8 cellular contexts compared by ENCODE assay signal in genomic region chr3:179347383-179348194, GRCh38. TPM values are rescaled to one million over a fixed set of nuclear protein-coding genes. Genes with fewer than 3 reads are reported as not detected.
A peak's percentile ranks its signal among the peaks of the same experiment; 100 is the strongest.
DNase-seq lines count a peak whose midpoint lies in the region; ATAC-seq lines count a peak whose summit lies in the region.

MFN1 (plus strand) TSS chr3:179347709; CDS start chr3:179348852, 1,143 bp downstream.

- peak within 1 kb of the TSS; percentile 93 for H3K4me3 Mint-ChIP-seq in activated CD8-positive, alpha-beta memory T cell treated with anti-CD3 and anti-CD28 coated beads, Interleukin-2, amount 10 ng/mL, durations not matched to agents 7 days and 5 days

- H3K4me3 ChIP-seq in NT2/D1 (ENCODE audit: insufficient read length, low read depth) (peak within 1 kb of the TSS; percentile 92), endocrine pancreas (ENCODE audit: control insufficient read depth, insufficient read depth, low read length) (peak within 1 kb of the TSS; percentile 88), mesenchymal stem cell (ENCODE audit: insufficient read depth in 1 of 2, low read depth in 1 of 2, low read length in 2 of 2) (peak within 1 kb of the TSS; percentile 80 to 88)

- H4K8ac ChIP-seq in mesenchymal stem cell (ENCODE audit: low read length) = peak within 1 kb of the TSS; percentile 99

- peaks cover 14% of the 10 kb centered on the region for H3K36me3 Mint-ChIP-seq in activated CD8-positive, alpha-beta memory T cell treated with anti-CD3 and anti-CD28 coated beads, Interleukin-2, amount 10 ng/mL, durations not matched to agents 7 days and 5 days

- H2AFZ ChIP-seq in mesenchymal stem cell (ENCODE audit: low read depth, low read length) = peak within 1 kb of the TSS; percentile 96

- peaks cover 20% of the 10 kb centered on the region for H3K4me1 Mint-ChIP-seq in activated CD8-positive, alpha-beta memory T cell treated with anti-CD3 and anti-CD28 coated beads, Interleukin-2, amount 10 ng/mL, durations not matched to agents 7 days and 5 days

- H3K9ac ChIP-seq in NT2/D1 (ENCODE audit: insufficient read length, low read depth) (peak within 1 kb of the TSS; percentile 83), endocrine pancreas (ENCODE audit: control insufficient read depth, insufficient read depth, low read length) (peak within 1 kb of the TSS; percentile 71), mesenchymal stem cell (ENCODE audit: low read length) (peak within 1 kb of the TSS; percentile 91)

- H4K91ac ChIP-seq in mesenchymal stem cell (ENCODE audit: low read length) = peak within 1 kb of the TSS; percentile 52

- DNase-seq in COR-L47 (lab: John Stamatoyannopoulos, UW) (peak; percentile 93), HUDEP-2 (lab: John Stamatoyannopoulos, UW; ENCODE audit: unreplicated experiment in 76 of 76) (peak; percentile 9 to 92 (median 84)), NT2/D1 (ENCODE audit: low read depth, low spot score) (peak; percentile 95), mesenchymal stem cell (peak; percentile 95)
- peak; percentile 95 for DNase-seq in activated CD8-positive, alpha-beta memory T cell treated with anti-CD3 and anti-CD28 coated beads, Interleukin-2, amount 10 ng/mL, durations not matched to agents 7 days and 5 days
- peak; percentile 76 for DNase-seq in stimulated activated CD8-positive, alpha-beta memory T cell treated with anti-CD3 and anti-CD28 coated beads, Interleukin-12 subunit alpha, Interleukin-12 subunit beta, amount 100 ng/mL, for 4 hours (ENCODE audit: low read depth)

- peak within 1 kb of the TSS; percentile 56 for H3K27ac ChIP-seq in mesenchymal stem cell (ENCODE audit: low read length, poor library complexity, severe bottlenecking)

- peak within 1 kb of the TSS; percentile 90 for H3K27ac Mint-ChIP-seq in activated CD8-positive, alpha-beta memory T cell treated with anti-CD3 and anti-CD28 coated beads, Interleukin-2, amount 10 ng/mL, durations not matched to agents 7 days and 5 days

- no peaks in the 10 kb centered on the region for H3K27me3 Mint-ChIP-seq in activated CD8-positive, alpha-beta memory T cell treated with anti-CD3 and anti-CD28 coated beads, Interleukin-2, amount 10 ng/mL, durations not matched to agents 7 days and 5 days

- peak within 1 kb of the TSS in 1 of 2 experiments; percentile 41 for H3K23ac ChIP-seq in mesenchymal stem cell (ENCODE audit: low read length in 2 of 2)

- peaks cover 13% of the 10 kb centered on the region for H3K79me1 ChIP-seq in mesenchymal stem cell (replicated peaks; ENCODE audit: low read length, poor library complexity, severe bottlenecking)

- no peak within 1 kb of the TSS for H2BK12ac ChIP-seq in mesenchymal stem cell (ENCODE audit: low read length in 2 of 2)

- H2BK15ac ChIP-seq in mesenchymal stem cell (ENCODE audit: low read depth, poor library complexity, severe bottlenecking) = peak within 1 kb of the TSS; percentile 36

- H3K4me2 ChIP-seq in mesenchymal stem cell (ENCODE audit: low read length, poor library complexity, severe bottlenecking) = peak within 1 kb of the TSS; percentile 64

- peak within 1 kb of the TSS; percentile 82 to 92 for H3K18ac ChIP-seq in mesenchymal stem cell (ENCODE audit: low read depth in 1 of 2, low read length in 2 of 2)

- H3K9me3 ChIP-seq in NT2/D1 (ENCODE audit: insufficient read depth, low read length) (no peaks in the 10 kb centered on the region), endocrine pancreas (ENCODE audit: control insufficient read depth, low read length) (no peaks in the 10 kb centered on the region), mesenchymal stem cell (ENCODE audit: control insufficient read depth, low read length) (no peaks in the 10 kb centered on the region)

- peak within 1 kb of the TSS in 1 of 2 experiments; percentile 85 for H3K14ac ChIP-seq in mesenchymal stem cell (ENCODE audit: low read length in 2 of 2)

- H3K27me3 ChIP-seq in NT2/D1 (ENCODE audit: insufficient read depth, insufficient read length) = no peaks in the 10 kb centered on the region
- H3K27me3 ChIP-seq in endocrine pancreas (ENCODE audit: control insufficient read depth, insufficient read depth, low read length) = no peaks in the 10 kb centered on the region
- H3K27me3 ChIP-seq in mesenchymal stem cell (ENCODE audit: control insufficient read depth in 1 of 2, insufficient read depth in 1 of 2, low read length in 2 of 2) = no peaks in the 10 kb centered on the region

- 4% methylated on average over 55 of the region's 60 CpGs for WGBS in mesenchymal stem cell

- no peaks in the 10 kb centered on the region for H3K9me3 Mint-ChIP-seq in activated CD8-positive, alpha-beta memory T cell treated with anti-CD3 and anti-CD28 coated beads, Interleukin-2, amount 10 ng/mL, durations not matched to agents 7 days and 5 days (ENCODE audit: low read depth)

- CTCF ChIA-PET in activated CD8-positive, alpha-beta memory T cell treated with anti-CD3 and anti-CD28 coated beads, Interleukin-2, amount 10 ng/mL, durations not matched to agents 7 days and 5 days (lab: Charles Lee) = interaction anchor here (1.0 to 2.4 kb wide), 3 partner anchors 27 to 302 kb away, joined by 3 to 7 read pairs (median 3); no protein-coding TSS in a partner anchor

- H3K36me3 ChIP-seq in NT2/D1 (ENCODE audit: insufficient read depth, insufficient read length, low read length) (peaks cover 36% of the 10 kb centered on the region), endocrine pancreas (ENCODE audit: control insufficient read depth, insufficient read depth, low read length) (no peaks in the 10 kb centered on the region), mesenchymal stem cell (ENCODE audit: control insufficient read depth in 1 of 2, insufficient read depth in 2 of 2, low read depth in 1 of 2, low read length in 2 of 2) (peaks cover 6 to 28% of the 10 kb centered on the region in 2 experiments)

- H2BK120ac ChIP-seq in mesenchymal stem cell (ENCODE audit: low read depth, low read length) = no peak within 1 kb of the TSS

- peak within 1 kb of the TSS; percentile 57 to 66 for H3K4ac ChIP-seq in mesenchymal stem cell (ENCODE audit: low read depth in 1 of 2, low read length in 2 of 2)

- H3K4me1 ChIP-seq in NT2/D1 (ENCODE audit: insufficient read depth, insufficient read length) = no peaks in the 10 kb centered on the region
- peaks cover 9% of the 10 kb centered on the region for H3K4me1 ChIP-seq in endocrine pancreas (ENCODE audit: control insufficient read depth, insufficient read depth, low read length)
- no peaks in the 10 kb centered on the region for H3K4me1 ChIP-seq in mesenchymal stem cell (ENCODE audit: control insufficient read depth, insufficient read depth, low read depth, low read length)

- peak; percentile 93 for ATAC-seq in GM21381 (IDR thresholded peaks at IDR 0.05; ENCODE audit: unreplicated experiment)
- ATAC-seq in activated CD8-positive, alpha-beta memory T cell treated with anti-CD3 and anti-CD28 coated beads, Interleukin-2, amount 10 ng/mL, durations not matched to agents 7 days and 5 days = peak; percentile 98

- H2BK5ac ChIP-seq in mesenchymal stem cell (ENCODE audit: low read depth, low read length, poor library complexity, severe bottlenecking) = no peak within 1 kb of the TSS

- no peak within 1 kb of the TSS for H2AK5ac ChIP-seq in mesenchymal stem cell (ENCODE audit: low read length, severe bottlenecking)

RNA-seq across cellular contexts. Expression of gene MFN1, which starts in this region (rescaled TPM):
- 10 to 100 TPM; 27.2 to 28.5 TPM for total RNA-seq in activated CD8-positive, alpha-beta memory T cell treated with anti-CD3 and anti-CD28 coated beads, Interleukin-2, amount 10 ng/mL, durations not matched to agents 7 days and 5 days
- 17.2 TPM for polyA plus RNA-seq in mesenchymal stem cell (2013, experiment 1 of 2)
- 17.9 TPM for polyA plus RNA-seq in mesenchymal stem cell (2013, experiment 2 of 2)

Comparison
In these comparisons a context has a peak if more than half of its experiments do, and no peak if none do; other contexts are left out.
1. Peak in every context shown above with its lines: DNase-seq, ATAC-seq, H3K4me3 ChIP-seq and H3K27ac ChIP-seq.